In the genomic region with DNA sequence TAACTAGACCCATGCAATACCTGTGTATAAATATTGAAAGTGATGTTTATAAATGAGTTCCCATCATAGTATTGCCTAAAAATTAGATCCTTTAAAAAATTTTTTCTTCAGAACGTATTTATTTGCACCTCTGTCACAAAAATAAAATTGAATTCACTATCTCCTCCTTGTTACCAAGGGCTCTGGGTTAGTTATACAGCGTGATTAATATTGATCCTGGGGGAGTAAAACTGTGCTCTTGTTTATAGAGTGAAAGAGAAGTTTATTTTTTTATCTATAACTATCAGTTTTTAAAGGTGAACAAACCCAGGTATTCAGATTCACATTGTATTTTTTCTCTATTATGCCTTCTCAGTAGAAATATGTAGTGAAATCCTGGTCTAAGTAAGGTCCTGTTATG, we compare ENCODE assay signal across 34 cellular contexts.
"Had no signal": no experiment of that assay in that cellular context is flagged by ENCODE, and none has a peak within 500 bp of the region (broad histone marks: within the 10 kb centered on the region; RNA-seq: fewer than 3 reads in every experiment).

No MANE protein-coding gene starts in this region.

- H3K27ac ChIP-seq: adrenal gland, brain microvascular endothelial cell, breast epithelium, VCaP had no signal

- H3K36me3 Mint-ChIP-seq: activated CD4-positive, alpha-beta memory T cell treated with anti-CD3 and anti-CD28 coated beads for 36 hours; activated naive CD4-positive, alpha-beta T cell treated with anti-CD3 and anti-CD28 coated beads, Interleukin-2, amount 50 U/mL, for 72 hours; activated naive CD8-positive, alpha-beta T cell treated with anti-CD3 and anti-CD28 coated beads for 36 hours had no signal

- H3K27me3 ChIP-seq: adrenal gland, body of pancreas, brain microvascular endothelial cell, breast epithelium had no signal

- H3K4me1 ChIP-seq: adrenal gland, body of pancreas, breast epithelium had no signal

- H3K4me3 ChIP-seq: adrenal gland, body of pancreas, breast epithelium had no signal

- H3K9me3 ChIP-seq: adrenal gland, body of pancreas, breast epithelium had no signal

- H3K9me3 Mint-ChIP-seq: activated B cell treated with CpG ODN at 0.5 μM for 24 hours; activated CD4-positive, alpha-beta T cell treated with anti-CD3 and anti-CD28 coated beads, Interleukin-2, amount 10 ng/mL, durations not matched to agents 24 days and 14 days; activated naive CD8-positive, alpha-beta T cell treated with anti-CD3 and anti-CD28 coated beads for 36 hours; activated T-cell treated with anti-CD3 and anti-CD28 coated beads, Interleukin-2, amount 50 U/mL, for 4 hours; activated T-helper 1 cell treated with anti-CD3 and anti-CD28 coated beads, Interleukin-12 subunit alpha, Interleukin-12 subunit beta, Interleukin-2, Interleukin-4 antibody, amounts not matched to agents 30 ng/mL and 10 ng/mL and 1 ng/mL, durations not matched to agents 14 hours and 24 hours and 36 hours; activated T-helper 17 cell treated with anti-CD3 and anti-CD28 coated beads, Interleukin-2, amount 50 U/mL, for 72 hours; T-helper 1 cell treated with Interleukin-12 subunit alpha and Interleukin-12 subunit beta and Interleukin-4 antibody, amounts not matched to agents 30 μg/mL and 1 μg/mL, for 36 hours; T-helper 2 cell treated with Interferon-gamma antibody and Interleukin-4, amounts not matched to agents 5 μg/mL and 100 μg/mL, for 36 hours had no signal

- DNase-seq: activated B cell treated with CpG ODN at 0.5 μM for 24 hours; activated CD4-positive, alpha-beta memory T cell treated with anti-CD3 and anti-CD28 coated beads for 36 hours; activated CD4-positive, alpha-beta T cell treated with anti-CD3 and anti-CD28 coated beads for 4 hours; activated CD4-positive, alpha-beta T cell treated with anti-CD3 and anti-CD28 coated beads, Interleukin-2, amount 10 ng/mL, durations not matched to agents 24 days and 14 days; activated CD4-positive, alpha-beta T cell treated with anti-CD3 and anti-CD28 coated beads, Interleukin-2, amount 50 U/mL, for 1 hour; activated CD4-positive, alpha-beta T cell treated with anti-CD3 and anti-CD28 coated beads, Interleukin-2, amount 50 U/mL, for 4 hours; activated CD4-positive, CD25-positive, alpha-beta regulatory T cell treated with anti-CD3 and anti-CD28 coated beads, Interleukin-2, amount 50 U/mL, for 72 hours; activated CD8-positive, alpha-beta memory T cell treated with anti-CD3 and anti-CD28 coated beads, Interleukin-2, amount 50 U/mL, for 4 hours; activated CD8-positive, alpha-beta T cell treated with anti-CD3 and anti-CD28 coated beads for 36 hours; activated effector memory CD4-positive, alpha-beta T cell treated with anti-CD3 and anti-CD28 coated beads, Interleukin-2, amount 50 U/mL, for 16 hours; activated gamma-delta T cell treated with Interleukin-2 at 50 U/mL for 16 hours; activated naive CD4-positive, alpha-beta T cell; activated naive CD4-positive, alpha-beta T cell treated with anti-CD3 and anti-CD28 coated beads for 36 hours; activated naive CD4-positive, alpha-beta T cell treated with anti-CD3 and anti-CD28 coated beads, Interleukin-2, amount 50 U/mL, for 16 hours; activated naive CD8-positive, alpha-beta T cell treated with anti-CD3 and anti-CD28 coated beads for 36 hours; activated T-cell treated with anti-CD3 and anti-CD28 coated beads for 4 hours; activated T-cell treated with anti-CD3 and anti-CD28 coated beads, Interleukin-2, amount 50 U/mL, for 1 hour; activated T-cell treated with anti-CD3 and anti-CD28 coated beads, Interleukin-2, amount 50 U/mL, for 4 hours; activated T-cell treated with anti-CD3 and anti-CD28 coated beads, Interleukin-2, amount 50 U/mL, for 72 hours; adrenal gland; amniotic stem cell; aorta; brain microvascular endothelial cell; central memory CD4-positive, alpha-beta T cell; T-helper 2 cell; T-helper 9 cell had no signal

- ATAC-seq: activated CD8-positive, alpha-beta T cell treated with anti-CD3 and anti-CD28 coated beads for 36 hours; activated naive CD4-positive, alpha-beta T cell treated with anti-CD3 and anti-CD28 coated beads, Interleukin-2, amount 50 U/mL, for 72 hours; activated T-cell treated with anti-CD3 and anti-CD28 coated beads, Interleukin-2, amount 50 U/mL, for 4 hours; activated T-cell treated with anti-CD3 and anti-CD28 coated beads, Interleukin-2, amount 50 U/mL, for 72 hours; activated T-helper 17 cell treated with anti-CD3 and anti-CD28 coated beads, Interleukin-2, amount 50 U/mL, for 72 hours had no signal

- H3K4me1 Mint-ChIP-seq: activated B cell treated with CpG ODN at 0.5 μM for 24 hours; activated CD4-positive, alpha-beta T cell treated with anti-CD3 and anti-CD28 coated beads, Interleukin-2, amount 10 ng/mL, durations not matched to agents 24 days and 14 days; activated naive CD8-positive, alpha-beta T cell treated with anti-CD3 and anti-CD28 coated beads for 36 hours; activated T-helper 17 cell treated with anti-CD3 and anti-CD28 coated beads, Interleukin-2, amount 50 U/mL, for 72 hours had no signal

- H3K36me3 ChIP-seq: adrenal gland, brain microvascular endothelial cell, breast epithelium had no signal

- H3K4me3 Mint-ChIP-seq: activated B cell treated with CpG ODN at 0.5 μM for 24 hours; activated CD4-positive, alpha-beta memory T cell treated with anti-CD3 and anti-CD28 coated beads for 36 hours; activated CD4-positive, alpha-beta T cell treated with anti-CD3 and anti-CD28 coated beads, Interleukin-2, amount 10 ng/mL, durations not matched to agents 24 days and 14 days; activated CD8-positive, alpha-beta T cell treated with anti-CD3 and anti-CD28 coated beads for 36 hours; activated naive CD4-positive, alpha-beta T cell treated with anti-CD3 and anti-CD28 coated beads for 36 hours; activated naive CD8-positive, alpha-beta T cell treated with anti-CD3 and anti-CD28 coated beads for 36 hours; activated T-cell treated with anti-CD3 and anti-CD28 coated beads, Interleukin-2, amount 50 U/mL, for 4 hours; activated T-cell treated with anti-CD3 and anti-CD28 coated beads, Interleukin-2, amount 50 U/mL, for 72 hours; activated T-helper 1 cell treated with anti-CD3 and anti-CD28 coated beads, Interleukin-12 subunit alpha, Interleukin-12 subunit beta, Interleukin-2, Interleukin-4 antibody, amounts not matched to agents 30 ng/mL and 10 ng/mL and 1 ng/mL, durations not matched to agents 14 hours and 24 hours and 36 hours; activated T-helper 17 cell treated with anti-CD3 and anti-CD28 coated beads, Interleukin-2, amount 50 U/mL, for 72 hours; T-helper 1 cell treated with Interleukin-12 subunit alpha and Interleukin-12 subunit beta and Interleukin-4 antibody, amounts not matched to agents 30 μg/mL and 1 μg/mL, for 36 hours; T-helper 2 cell treated with Interferon-gamma antibody and Interleukin-4, amounts not matched to agents 5 μg/mL and 100 μg/mL, for 36 hours had no signal

- H3K27me3 Mint-ChIP-seq: activated B cell treated with CpG ODN at 0.5 μM for 24 hours; activated CD4-positive, alpha-beta memory T cell treated with anti-CD3 and anti-CD28 coated beads for 36 hours; activated CD4-positive, alpha-beta T cell treated with anti-CD3 and anti-CD28 coated beads, Interleukin-2, amount 10 ng/mL, durations not matched to agents 24 days and 14 days; activated CD8-positive, alpha-beta T cell treated with anti-CD3 and anti-CD28 coated beads for 36 hours; activated naive CD8-positive, alpha-beta T cell treated with anti-CD3 and anti-CD28 coated beads for 36 hours; activated T-helper 17 cell treated with anti-CD3 and anti-CD28 coated beads, Interleukin-2, amount 50 U/mL, for 72 hours had no signal

- H3K27ac Mint-ChIP-seq: activated B cell treated with CpG ODN at 0.5 μM for 24 hours; activated CD4-positive, alpha-beta memory T cell treated with anti-CD3 and anti-CD28 coated beads for 36 hours; activated CD4-positive, alpha-beta T cell treated with anti-CD3 and anti-CD28 coated beads, Interleukin-2, amount 10 ng/mL, durations not matched to agents 24 days and 14 days; activated CD8-positive, alpha-beta T cell treated with anti-CD3 and anti-CD28 coated beads for 36 hours; activated naive CD4-positive, alpha-beta T cell treated with anti-CD3 and anti-CD28 coated beads for 36 hours; activated naive CD4-positive, alpha-beta T cell treated with anti-CD3 and anti-CD28 coated beads, Interleukin-2, amount 50 U/mL, for 72 hours; activated naive CD8-positive, alpha-beta T cell treated with anti-CD3 and anti-CD28 coated beads for 36 hours; activated T-cell treated with anti-CD3 and anti-CD28 coated beads, Interleukin-2, amount 50 U/mL, for 72 hours; activated T-helper 1 cell treated with anti-CD3 and anti-CD28 coated beads, Interleukin-12 subunit alpha, Interleukin-12 subunit beta, Interleukin-2, Interleukin-4 antibody, amounts not matched to agents 30 ng/mL and 10 ng/mL and 1 ng/mL, durations not matched to agents 14 hours and 24 hours and 36 hours; activated T-helper 17 cell treated with anti-CD3 and anti-CD28 coated beads, Interleukin-2, amount 50 U/mL, for 72 hours; T-helper 1 cell treated with Interleukin-12 subunit alpha and Interleukin-12 subunit beta and Interleukin-4 antibody, amounts not matched to agents 30 μg/mL and 1 μg/mL, for 36 hours; T-helper 2 cell treated with Interferon-gamma antibody and Interleukin-4, amounts not matched to agents 5 μg/mL and 100 μg/mL, for 36 hours had no signal
